Comparison of ENCODE assay signal across 8 cellular contexts in the genomic region with DNA sequence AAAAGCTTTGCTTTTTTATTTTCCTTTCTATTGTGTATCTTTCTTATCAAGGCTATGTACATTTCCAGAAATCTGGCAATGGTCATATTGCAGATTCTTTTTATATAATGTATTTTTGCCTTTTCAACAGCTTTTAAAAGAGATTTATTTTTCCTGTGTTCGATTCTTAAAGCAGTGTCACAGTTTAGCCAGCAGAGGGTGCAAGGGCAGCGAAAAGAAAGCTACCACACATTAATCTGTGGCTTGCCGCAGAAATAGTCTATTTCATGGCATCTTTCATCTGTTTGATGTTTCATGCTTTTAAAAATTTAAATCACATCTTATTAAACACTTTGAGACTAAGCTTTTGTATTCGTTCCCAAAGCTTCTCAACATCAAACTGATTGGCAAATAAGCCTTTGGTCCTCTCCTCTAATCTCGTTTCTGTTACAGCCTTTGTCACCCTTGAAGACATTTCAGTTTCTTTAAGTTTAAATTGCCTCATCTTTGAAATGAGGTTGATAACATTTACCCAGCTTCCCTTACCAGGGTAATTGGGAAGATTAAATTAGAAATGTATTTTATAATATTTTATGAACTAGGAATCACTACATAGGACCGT.
DNase-seq lines count a peak whose midpoint lies in the region; ATAC-seq lines count a peak whose summit lies in the region.

No MANE protein-coding gene starts in this region.

- H3K27me3 Mint-ChIP-seq in activated naive CD8-positive, alpha-beta T cell treated with anti-CD3 and anti-CD28 coated beads for 36 hours = no peaks in the 10 kb centered on the region

- no peaks in the 10 kb centered on the region for H3K9me3 Mint-ChIP-seq in activated naive CD8-positive, alpha-beta T cell treated with anti-CD3 and anti-CD28 coated beads for 36 hours

- DNase-seq in A172 (ENCODE audit: low spot score) (peak; percentile 18), EH (ENCODE audit: low read depth) (peak; percentile 53), NCI-H2227 treated with DMSO at 0.1 percent for 48 hours (lab: John Stamatoyannopoulos, UW) (peak; percentile 41), hippocampal formation (lab: John Stamatoyannopoulos, UW) (peak; percentile 3 to 47), cardiac septum (ENCODE audit: low spot score) (no peak)
- DNase-seq in activated naive CD8-positive, alpha-beta T cell treated with anti-CD3 and anti-CD28 coated beads for 36 hours = peak; percentile 16
- peak; percentile 1 for DNase-seq in stimulated activated CD8-positive, alpha-beta memory T cell treated with anti-CD3 and anti-CD28 coated beads, Interleukin-12 subunit alpha, Interleukin-12 subunit beta, amount 100 ng/mL, for 24 hours (ENCODE audit: extremely low read depth)

- H3K4me3 Mint-ChIP-seq in activated naive CD8-positive, alpha-beta T cell treated with anti-CD3 and anti-CD28 coated beads for 36 hours = no peak overlapping the region

- H3K27ac Mint-ChIP-seq in activated naive CD8-positive, alpha-beta T cell treated with anti-CD3 and anti-CD28 coated beads for 36 hours = no peak overlapping the region

- no peak for ATAC-seq in HG02610 (IDR thresholded peaks at IDR 0.05; ENCODE audit: unreplicated experiment)

- peaks cover 29% of the 10 kb centered on the region for H3K36me3 Mint-ChIP-seq in activated naive CD8-positive, alpha-beta T cell treated with anti-CD3 and anti-CD28 coated beads for 36 hours

- peaks cover 32% of the 10 kb centered on the region for H3K4me1 Mint-ChIP-seq in activated naive CD8-positive, alpha-beta T cell treated with anti-CD3 and anti-CD28 coated beads for 36 hours

- intact Hi-C loops in cardiac septum (cut with DNase I) = no loop called here
